In the genomic region with DNA sequence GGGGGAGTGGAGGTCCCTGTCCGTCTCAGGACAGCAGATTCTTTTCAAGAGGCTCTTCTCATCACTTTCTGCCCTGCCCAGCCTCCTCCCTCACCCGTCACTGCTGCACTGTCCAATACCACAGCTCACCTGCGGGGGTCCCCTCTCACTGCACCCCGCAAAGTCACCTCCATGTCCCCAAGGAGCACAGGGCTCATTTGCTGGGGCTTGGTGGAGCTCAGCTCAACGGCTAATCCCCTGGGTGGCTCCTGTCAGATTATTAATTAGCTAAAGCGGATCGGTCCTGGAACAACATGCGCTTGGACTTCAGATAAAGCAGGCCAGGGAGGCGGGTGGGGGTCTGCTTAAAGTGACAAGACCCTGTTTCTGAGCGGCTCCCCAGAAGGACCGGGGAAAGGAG, we compare ENCODE assay signal across 1 cellular context.
TF ChIP-seq lines count a peak whose summit lies in the region.

No MANE protein-coding gene starts in this region.

TF ChIP-seq in HCT116, 20 proteins besides CTCF, POLR2A, EP300 and RAD21 (continued from another document):
- TF ChIP-seq JUND (IDR thresholded peaks at IDR 0.05) (no peak), POLR2AphosphoS5 (IDR thresholded peaks at IDR 0.05; ENCODE audit: low read depth, low read length) (no peak), ZBTB33 (IDR thresholded peaks at IDR 0.05; ENCODE audit: extremely low read depth, insufficient replicate concordance, low read length) (no peak), SP1 (IDR thresholded peaks at IDR 0.05; ENCODE audit: low read depth) (no peak), EZH2phosphoT487 (IDR thresholded peaks at IDR 0.05; ENCODE audit: borderline replicate concordance) (no peak), SRF (IDR thresholded peaks at IDR 0.05; ENCODE audit: low read depth) (no peak), SIN3A (IDR thresholded peaks at IDR 0.05; ENCODE audit: low read depth) (no peak)
